Comparison of ENCODE assay signal across 8 cellular contexts in genomic region chr17:39753514-39754160, GRCh38. TPM values are rescaled to one million over a fixed set of nuclear protein-coding genes. Genes with fewer than 3 reads are reported as not detected.
DNase-seq lines count a peak whose midpoint lies in the region; ATAC-seq and TF ChIP-seq lines count a peak whose summit lies in the region.

No MANE protein-coding gene starts in this region.

- DNase-seq in NCI-H2081 (lab: John Stamatoyannopoulos, UW), result peak; percentile 43 to 56
- no peak for DNase-seq in NCI-H2081 treated with DMSO at 0.1 percent for 48 hours (lab: John Stamatoyannopoulos, UW)
- peak; percentile 59 to 69 (median 67) for DNase-seq in T-helper 17 cell
- peak in 2 of 3 experiments; percentile 66 to 71 for DNase-seq in effector memory CD8-positive, alpha-beta T cell
- DNase-seq in mucosa of descending colon, result peak in 2 of 3 donors; percentile 74 to 80

- H3K36me3 Mint-ChIP-seq in T-helper 17 cell (ENCODE audit: low read depth), result no peaks in the 10 kb centered on the region
- peaks cover 51% of the 10 kb centered on the region for H3K36me3 Mint-ChIP-seq in effector memory CD8-positive, alpha-beta T cell (ENCODE audit: insufficient read depth)

- H3K36me3 ChIP-seq in mucosa of descending colon (ENCODE audit: low read depth) (no peaks in the 10 kb centered on the region), urinary bladder (ENCODE audit: insufficient read depth) (no peaks in the 10 kb centered on the region)

- ATAC-seq in GM19455 (IDR thresholded peaks at IDR 0.05; ENCODE audit: unreplicated experiment), result peak; percentile 29
- peak; percentile 8 for ATAC-seq in HG03469 (IDR thresholded peaks at IDR 0.05; ENCODE audit: unreplicated experiment)
- ATAC-seq in T-helper 17 cell, result peak; percentile 34
- peak; percentile 26 for ATAC-seq in effector memory CD8-positive, alpha-beta T cell (replicated peaks)
- peak; percentile 66 for ATAC-seq in mucosa of descending colon

- H3K4me3 ChIP-seq in mucosa of descending colon, result peak overlapping the region; percentile 42
- peak overlapping the region; percentile 60 for H3K4me3 ChIP-seq in urinary bladder (ENCODE audit: low read depth, low read length)

- no peaks in the 10 kb centered on the region for H3K9me3 ChIP-seq in T-helper 17 cell (ENCODE audit: control insufficient read depth, low read length, poor library complexity, severe bottlenecking)
- no peaks in the 10 kb centered on the region for H3K9me3 ChIP-seq in mucosa of descending colon

- peak overlapping the region; percentile 16 for H3K27ac Mint-ChIP-seq in T-helper 17 cell
- H3K27ac Mint-ChIP-seq in effector memory CD8-positive, alpha-beta T cell, result peak overlapping the region; percentile 93 to 97

- intact Hi-C loops in mucosa of descending colon (cut with DNase I, micrococcal nuclease), result loop anchor here in 1 of 2 donors (10.0 kb wide), 1 partner anchor 129 kb away; the partner anchor contains the start of gene PPP1R1B

- peak overlapping the region; percentile 96 for H3K27ac ChIP-seq in urinary bladder (ENCODE audit: low read depth)

- no peaks in the 10 kb centered on the region for H3K27me3 Mint-ChIP-seq in T-helper 17 cell
- H3K27me3 Mint-ChIP-seq in effector memory CD8-positive, alpha-beta T cell, result no peaks in the 10 kb centered on the region

- no peak for TF ChIP-seq CTCF in mucosa of descending colon (IDR thresholded peaks at IDR 0.05)

- peak overlapping the region; percentile 86 for H3K4me3 Mint-ChIP-seq in T-helper 17 cell
- H3K4me3 Mint-ChIP-seq in effector memory CD8-positive, alpha-beta T cell, result peak overlapping the region; percentile 87 to 90

- no peaks in the 10 kb centered on the region for H3K9me3 Mint-ChIP-seq in effector memory CD8-positive, alpha-beta T cell

- H3K4me1 ChIP-seq in mucosa of descending colon (ENCODE audit: low read depth) (peaks cover 15% of the 10 kb centered on the region), urinary bladder (ENCODE audit: insufficient read depth) (no peaks in the 10 kb centered on the region)

- H3K4me1 Mint-ChIP-seq in T-helper 17 cell, result peaks cover 41% of the 10 kb centered on the region
- H3K4me1 Mint-ChIP-seq in effector memory CD8-positive, alpha-beta T cell (ENCODE audit: low read depth in 2 of 2), result peaks cover 46 to 48% of the 10 kb centered on the region in 2 donors

- WGBS in urinary bladder, result 7% methylated on average over 55 of the region's 55 CpGs

RNA-seq across cellular contexts. Expression of gene GRB7, which starts 15.9 kb away (rescaled TPM):
- total RNA-seq in T-helper 17 cell (not detected), mucosa of descending colon (10 to 100 TPM; 13.6 to 49.0 (median 28.0) TPM), urinary bladder (2.9 TPM)
- 2.7 TPM for polyA plus RNA-seq in urinary bladder

RNA-seq across cellular contexts. Expression of gene MIEN1, which starts 23.3 kb away (rescaled TPM):
- total RNA-seq in T-helper 17 cell (10 to 100 TPM; 36.9 to 41.8 TPM), mucosa of descending colon (10 to 100 TPM; 63.2 to 84.3 (median 67.1) TPM), urinary bladder (7.9 TPM)
- polyA plus RNA-seq in urinary bladder, result 60.5 TPM

RNA-seq across cellular contexts. Expression of gene ERBB2, which starts 53.8 kb away (rescaled TPM):
- 1 to 10 TPM; 1.3 to 3.5 TPM for total RNA-seq in T-helper 17 cell
- 100 to 1,000 TPM; 104 to 284 (median 161) TPM for total RNA-seq in mucosa of descending colon
- 60.5 TPM for total RNA-seq in urinary bladder
- polyA plus RNA-seq in urinary bladder, result 38.3 TPM

Comparison
In these comparisons a context has a peak if more than half of its experiments do, and no peak if none do; other contexts are left out.
1. ATAC-seq: peak in every context shown above with its lines; median percentile 66 in mucosa of descending colon; 34 in T-helper 17 cell; 29 in GM19455; 26 in effector memory CD8-positive, alpha-beta T cell; 8 in HG03469.
2. RNA of gene ERBB2, which starts 53.8 kb away (total RNA-seq): 104 to 284 TPM in mucosa of descending colon and 60.5 TPM in urinary bladder (single experiment); 1.3 to 3.5 TPM in T-helper 17 cell; every median in the first group is over 10 times any median in the second.